ENCODE assay signal across 36 cellular contexts in the genomic region with DNA sequence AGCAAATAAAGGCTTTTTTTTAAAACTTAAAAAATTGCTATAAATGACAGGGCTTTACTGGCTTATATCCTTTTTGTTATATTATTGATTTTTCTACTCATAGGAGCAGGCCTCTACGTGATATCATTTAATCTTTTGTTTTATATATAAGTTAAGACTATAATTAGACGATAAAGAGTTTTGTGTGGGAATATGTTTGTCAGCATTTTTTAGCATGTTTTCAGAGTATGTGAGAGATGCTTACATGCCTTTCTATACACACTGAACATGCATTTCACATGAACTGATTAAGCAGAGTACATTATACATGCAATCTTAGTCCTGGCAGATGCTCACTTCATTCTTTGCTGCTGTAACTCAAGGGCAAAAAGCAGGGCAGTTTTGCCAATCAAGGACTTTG. TPM values are rescaled to one million over a fixed set of nuclear protein-coding genes. Genes with fewer than 3 reads are reported as not detected.
"Had no signal": no experiment of that assay in that cellular context is flagged by ENCODE, and none has a peak within 500 bp of the region (broad histone marks: within the 10 kb centered on the region; RNA-seq: fewer than 3 reads in every experiment).

No MANE protein-coding gene starts in this region.

- H3K4me1 ChIP-seq: adrenal gland, ascending aorta had no signal

- ATAC-seq: activated CD8-positive, alpha-beta T cell treated with anti-CD3 and anti-CD28 coated beads for 36 hours; activated naive CD4-positive, alpha-beta T cell treated with anti-CD3 and anti-CD28 coated beads, Interleukin-2, amount 50 U/mL, for 72 hours; activated T-cell treated with anti-CD3 and anti-CD28 coated beads, Interleukin-2, amount 50 U/mL, for 4 hours; activated T-cell treated with anti-CD3 and anti-CD28 coated beads, Interleukin-2, amount 50 U/mL, for 72 hours; activated T-helper 17 cell treated with anti-CD3 and anti-CD28 coated beads, Interleukin-2, amount 50 U/mL, for 72 hours had no signal

- H3K27ac ChIP-seq: adrenal gland, ascending aorta, cardiac muscle cell, VCaP had no signal

- FAIRE-seq: bronchial epithelial cell, TTC549 had no signal

- DNase-seq: activated B cell treated with CpG ODN at 0.5 μM for 24 hours; activated CD4-positive, alpha-beta memory T cell treated with anti-CD3 and anti-CD28 coated beads for 36 hours; activated CD4-positive, alpha-beta T cell treated with anti-CD3 and anti-CD28 coated beads for 4 hours; activated CD4-positive, alpha-beta T cell treated with anti-CD3 and anti-CD28 coated beads, Interleukin-2, amount 10 ng/mL, durations not matched to agents 24 days and 14 days; activated CD4-positive, alpha-beta T cell treated with anti-CD3 and anti-CD28 coated beads, Interleukin-2, amount 50 U/mL, for 1 hour; activated CD4-positive, alpha-beta T cell treated with anti-CD3 and anti-CD28 coated beads, Interleukin-2, amount 50 U/mL, for 4 hours; activated CD4-positive, CD25-positive, alpha-beta regulatory T cell treated with anti-CD3 and anti-CD28 coated beads, Interleukin-2, amount 50 U/mL, for 72 hours; activated CD8-positive, alpha-beta memory T cell treated with anti-CD3 and anti-CD28 coated beads, Interleukin-2, amount 50 U/mL, for 4 hours; activated CD8-positive, alpha-beta T cell treated with anti-CD3 and anti-CD28 coated beads for 36 hours; activated effector memory CD4-positive, alpha-beta T cell treated with anti-CD3 and anti-CD28 coated beads, Interleukin-2, amount 50 U/mL, for 16 hours; activated gamma-delta T cell treated with Interleukin-2 at 50 U/mL for 16 hours; activated naive CD4-positive, alpha-beta T cell; activated naive CD4-positive, alpha-beta T cell treated with anti-CD3 and anti-CD28 coated beads for 36 hours; activated naive CD4-positive, alpha-beta T cell treated with anti-CD3 and anti-CD28 coated beads, Interleukin-2, amount 50 U/mL, for 16 hours; activated naive CD8-positive, alpha-beta T cell treated with anti-CD3 and anti-CD28 coated beads for 36 hours; activated T-cell treated with anti-CD3 and anti-CD28 coated beads for 4 hours; activated T-cell treated with anti-CD3 and anti-CD28 coated beads, Interleukin-2, amount 50 U/mL, for 1 hour; activated T-cell treated with anti-CD3 and anti-CD28 coated beads, Interleukin-2, amount 50 U/mL, for 4 hours; activated T-cell treated with anti-CD3 and anti-CD28 coated beads, Interleukin-2, amount 50 U/mL, for 72 hours; adrenal gland; amygdala; anterior cingulate cortex; caudate nucleus; cerebellar nuclear complex; T-helper 2 cell; T-helper 9 cell had no signal

- H3K9me3 ChIP-seq: adrenal gland, ascending aorta had no signal

- H3K27me3 ChIP-seq: ascending aorta, cardiac muscle cell had no signal

- H3K4me3 ChIP-seq: adrenal gland, ascending aorta, cardiac muscle cell had no signal

- H3K36me3 ChIP-seq: adrenal gland, ascending aorta, cardiac muscle cell had no signal

RNA-seq across cellular contexts. Expression of a gene that starts 7.7 kb away (rescaled TPM):
- total RNA-seq: activated B cell treated with CpG ODN at 0.5 μM for 24 hours; activated CD4-positive, alpha-beta memory T cell treated with anti-CD3 and anti-CD28 coated beads for 36 hours; activated CD4-positive, alpha-beta T cell treated with anti-CD3 and anti-CD28 coated beads, Interleukin-2, amount 10 ng/mL, durations not matched to agents 24 days and 14 days; activated CD8-positive, alpha-beta memory T cell treated with anti-CD3 and anti-CD28 coated beads for 36 hours; activated CD8-positive, alpha-beta T cell treated with anti-CD3 and anti-CD28 coated beads for 36 hours; activated naive CD4-positive, alpha-beta T cell treated with anti-CD3 and anti-CD28 coated beads for 36 hours; activated naive CD4-positive, alpha-beta T cell treated with anti-CD3 and anti-CD28 coated beads, Interleukin-2, amount 50 U/mL, for 72 hours; activated T-cell treated with anti-CD3 and anti-CD28 coated beads, Interleukin-2, amount 50 U/mL, for 4 hours; activated T-cell treated with anti-CD3 and anti-CD28 coated beads, Interleukin-2, amount 50 U/mL, for 72 hours; activated T-helper 1 cell treated with anti-CD3 and anti-CD28 coated beads, Interleukin-12 subunit alpha, Interleukin-12 subunit beta, Interleukin-2, Interleukin-4 antibody, amounts not matched to agents 30 ng/mL and 10 ng/mL and 1 ng/mL, durations not matched to agents 14 hours and 24 hours and 36 hours; activated T-helper 17 cell treated with anti-CD3 and anti-CD28 coated beads, Interleukin-2, amount 50 U/mL, for 72 hours; bronchial epithelial cell; cardiac muscle cell; chondrocyte had no signal

RNA-seq across cellular contexts. Expression of a gene that starts 30.9 kb away (rescaled TPM):
- total RNA-seq: activated B cell treated with CpG ODN at 0.5 μM for 24 hours; activated CD4-positive, alpha-beta memory T cell treated with anti-CD3 and anti-CD28 coated beads for 36 hours; activated CD4-positive, alpha-beta T cell treated with anti-CD3 and anti-CD28 coated beads, Interleukin-2, amount 10 ng/mL, durations not matched to agents 24 days and 14 days; activated CD8-positive, alpha-beta memory T cell treated with anti-CD3 and anti-CD28 coated beads for 36 hours; activated CD8-positive, alpha-beta T cell treated with anti-CD3 and anti-CD28 coated beads for 36 hours; activated naive CD4-positive, alpha-beta T cell treated with anti-CD3 and anti-CD28 coated beads for 36 hours; activated naive CD4-positive, alpha-beta T cell treated with anti-CD3 and anti-CD28 coated beads, Interleukin-2, amount 50 U/mL, for 72 hours; activated naive CD8-positive, alpha-beta T cell treated with anti-CD3 and anti-CD28 coated beads for 36 hours; activated T-cell treated with anti-CD3 and anti-CD28 coated beads, Interleukin-2, amount 50 U/mL, for 4 hours; activated T-cell treated with anti-CD3 and anti-CD28 coated beads, Interleukin-2, amount 50 U/mL, for 72 hours; activated T-helper 1 cell treated with anti-CD3 and anti-CD28 coated beads, Interleukin-12 subunit alpha, Interleukin-12 subunit beta, Interleukin-2, Interleukin-4 antibody, amounts not matched to agents 30 ng/mL and 10 ng/mL and 1 ng/mL, durations not matched to agents 14 hours and 24 hours and 36 hours; activated T-helper 17 cell treated with anti-CD3 and anti-CD28 coated beads, Interleukin-2, amount 50 U/mL, for 72 hours; adrenal gland; ascending aorta; cardiac muscle cell; chondrocyte had no signal
- polyA plus RNA-seq: cardiac muscle cell had no signal
